ENCODE assay signal across 1 cellular context in the genomic region with DNA sequence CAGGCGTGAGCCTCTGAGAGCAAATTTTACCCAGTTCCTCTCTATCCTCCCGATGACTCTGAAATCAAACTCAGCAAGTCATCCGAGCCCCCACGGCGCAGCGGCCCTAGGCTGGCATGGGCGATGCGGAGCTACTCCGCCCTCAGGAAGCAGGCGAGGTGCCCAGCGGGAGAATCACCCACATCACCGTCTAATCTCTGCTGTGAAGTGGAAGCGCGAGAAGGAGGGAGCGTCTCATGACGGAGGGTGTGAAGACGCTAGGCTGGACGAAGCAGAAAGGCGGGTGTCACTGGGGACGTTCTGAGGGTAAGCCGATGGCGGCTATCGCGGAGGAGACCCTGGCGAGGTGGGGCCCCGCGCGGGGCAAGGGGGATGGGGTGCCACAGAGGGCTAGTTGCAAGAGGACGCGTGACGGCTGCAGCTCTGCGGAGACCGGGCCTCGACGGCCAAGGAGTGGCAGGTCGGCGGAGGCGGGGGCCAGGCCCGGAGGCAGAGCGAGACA.
TF ChIP-seq lines count a peak whose summit lies in the region.

No MANE protein-coding gene starts in this region.

TF ChIP-seq in K562, 482 proteins besides CTCF, POLR2A, EP300 and RAD21 (continued from another document):
- TF ChIP-seq CHAMP1 (IDR thresholded peaks at IDR 0.05), result no peak
- no peak for TF ChIP-seq KLF13 (tag; IDR thresholded peaks at IDR 0.05; ENCODE audit: borderline replicate concordance, low read depth)
